Comparison of ENCODE assay signal across 1 cellular context in the genomic region with DNA sequence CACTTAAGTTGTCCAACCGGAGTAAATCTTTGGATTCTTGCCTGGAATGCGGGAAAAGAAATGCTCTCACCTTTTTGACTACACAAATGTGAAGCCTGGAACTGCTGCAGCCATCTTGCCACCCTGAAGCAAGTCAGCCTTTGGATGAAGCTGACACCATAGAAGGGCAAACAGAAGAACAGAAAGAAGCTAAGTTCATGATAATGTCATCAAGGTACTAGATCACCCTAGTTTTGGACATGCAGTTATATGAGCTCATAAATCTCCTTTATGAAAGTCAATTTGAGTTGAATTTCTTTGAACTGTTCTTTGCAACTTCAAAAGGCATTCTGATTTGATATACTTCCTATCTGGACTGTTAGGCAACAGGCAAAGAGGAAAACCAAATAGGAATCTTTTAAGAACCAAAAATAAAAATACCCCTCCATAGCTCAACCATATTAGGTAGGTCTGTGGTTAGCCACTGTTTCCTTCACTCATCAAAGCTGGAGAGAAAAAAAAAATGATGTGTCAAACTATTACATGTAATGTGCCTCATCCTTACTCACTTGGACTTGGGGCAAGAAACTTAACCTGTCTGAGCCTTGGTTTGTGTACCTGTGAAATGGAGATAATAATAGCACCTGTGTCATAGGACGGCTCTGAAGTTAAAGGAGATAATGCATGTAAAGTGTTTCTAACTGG.
TF ChIP-seq lines count a peak whose summit lies in the region.

No MANE protein-coding gene starts in this region.

TF ChIP-seq in SK-N-SH, 30 proteins besides CTCF, POLR2A, EP300 and RAD21:
- no peak for TF ChIP-seq CHD2 (IDR thresholded peaks at IDR 0.05; ENCODE audit: low read length, partially characterized antibody)
- TF ChIP-seq, protein P1, sequence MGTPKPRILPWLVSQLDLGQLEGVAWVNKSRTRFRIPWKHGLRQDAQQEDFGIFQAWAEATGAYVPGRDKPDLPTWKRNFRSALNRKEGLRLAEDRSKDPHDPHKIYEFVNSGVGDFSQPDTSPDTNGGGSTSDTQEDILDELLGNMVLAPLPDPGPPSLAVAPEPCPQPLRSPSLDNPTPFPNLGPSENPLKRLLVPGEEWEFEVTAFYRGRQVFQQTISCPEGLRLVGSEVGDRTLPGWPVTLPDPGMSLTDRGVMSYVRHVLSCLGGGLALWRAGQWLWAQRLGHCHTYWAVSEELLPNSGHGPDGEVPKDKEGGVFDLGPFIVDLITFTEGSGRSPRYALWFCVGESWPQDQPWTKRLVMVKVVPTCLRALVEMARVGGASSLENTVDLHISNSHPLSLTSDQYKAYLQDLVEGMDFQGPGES (IDR thresholded peaks at IDR 0.05; ENCODE audit: low read depth, low read length) = no peak
- no peak for TF ChIP-seq YY1 (IDR thresholded peaks at IDR 0.05; ENCODE audit: low read depth)
- TF ChIP-seq, protein P2, sequence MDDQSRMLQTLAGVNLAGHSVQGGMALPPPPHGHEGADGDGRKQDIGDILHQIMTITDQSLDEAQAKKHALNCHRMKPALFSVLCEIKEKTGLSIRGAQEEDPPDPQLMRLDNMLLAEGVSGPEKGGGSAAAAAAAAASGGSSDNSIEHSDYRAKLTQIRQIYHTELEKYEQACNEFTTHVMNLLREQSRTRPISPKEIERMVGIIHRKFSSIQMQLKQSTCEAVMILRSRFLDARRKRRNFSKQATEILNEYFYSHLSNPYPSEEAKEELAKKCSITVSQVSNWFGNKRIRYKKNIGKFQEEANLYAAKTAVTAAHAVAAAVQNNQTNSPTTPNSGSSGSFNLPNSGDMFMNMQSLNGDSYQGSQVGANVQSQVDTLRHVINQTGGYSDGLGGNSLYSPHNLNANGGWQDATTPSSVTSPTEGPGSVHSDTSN (IDR thresholded peaks at IDR 0.05) = no peak
- TF ChIP-seq ELF1 (IDR thresholded peaks at IDR 0.05) = no peak
- TF ChIP-seq RXRA (IDR thresholded peaks at IDR 0.05; ENCODE audit: borderline replicate concordance, low read depth) = no peak
- TF ChIP-seq, protein P3, sequence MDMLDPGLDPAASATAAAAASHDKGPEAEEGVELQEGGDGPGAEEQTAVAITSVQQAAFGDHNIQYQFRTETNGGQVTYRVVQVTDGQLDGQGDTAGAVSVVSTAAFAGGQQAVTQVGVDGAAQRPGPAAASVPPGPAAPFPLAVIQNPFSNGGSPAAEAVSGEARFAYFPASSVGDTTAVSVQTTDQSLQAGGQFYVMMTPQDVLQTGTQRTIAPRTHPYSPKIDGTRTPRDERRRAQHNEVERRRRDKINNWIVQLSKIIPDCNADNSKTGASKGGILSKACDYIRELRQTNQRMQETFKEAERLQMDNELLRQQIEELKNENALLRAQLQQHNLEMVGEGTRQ (IDR thresholded peaks at IDR 0.05; ENCODE audit: borderline replicate concordance, low read depth, low read length) = no peak
- TF ChIP-seq TCF12 (IDR thresholded peaks at IDR 0.05) = no peak
- TF ChIP-seq GABPA (IDR thresholded peaks at IDR 0.05; ENCODE audit: low read depth) = no peak
- no peak for TF ChIP-seq RCOR1 (IDR thresholded peaks at IDR 0.05; ENCODE audit: low read length)
- TF ChIP-seq, protein P4, sequence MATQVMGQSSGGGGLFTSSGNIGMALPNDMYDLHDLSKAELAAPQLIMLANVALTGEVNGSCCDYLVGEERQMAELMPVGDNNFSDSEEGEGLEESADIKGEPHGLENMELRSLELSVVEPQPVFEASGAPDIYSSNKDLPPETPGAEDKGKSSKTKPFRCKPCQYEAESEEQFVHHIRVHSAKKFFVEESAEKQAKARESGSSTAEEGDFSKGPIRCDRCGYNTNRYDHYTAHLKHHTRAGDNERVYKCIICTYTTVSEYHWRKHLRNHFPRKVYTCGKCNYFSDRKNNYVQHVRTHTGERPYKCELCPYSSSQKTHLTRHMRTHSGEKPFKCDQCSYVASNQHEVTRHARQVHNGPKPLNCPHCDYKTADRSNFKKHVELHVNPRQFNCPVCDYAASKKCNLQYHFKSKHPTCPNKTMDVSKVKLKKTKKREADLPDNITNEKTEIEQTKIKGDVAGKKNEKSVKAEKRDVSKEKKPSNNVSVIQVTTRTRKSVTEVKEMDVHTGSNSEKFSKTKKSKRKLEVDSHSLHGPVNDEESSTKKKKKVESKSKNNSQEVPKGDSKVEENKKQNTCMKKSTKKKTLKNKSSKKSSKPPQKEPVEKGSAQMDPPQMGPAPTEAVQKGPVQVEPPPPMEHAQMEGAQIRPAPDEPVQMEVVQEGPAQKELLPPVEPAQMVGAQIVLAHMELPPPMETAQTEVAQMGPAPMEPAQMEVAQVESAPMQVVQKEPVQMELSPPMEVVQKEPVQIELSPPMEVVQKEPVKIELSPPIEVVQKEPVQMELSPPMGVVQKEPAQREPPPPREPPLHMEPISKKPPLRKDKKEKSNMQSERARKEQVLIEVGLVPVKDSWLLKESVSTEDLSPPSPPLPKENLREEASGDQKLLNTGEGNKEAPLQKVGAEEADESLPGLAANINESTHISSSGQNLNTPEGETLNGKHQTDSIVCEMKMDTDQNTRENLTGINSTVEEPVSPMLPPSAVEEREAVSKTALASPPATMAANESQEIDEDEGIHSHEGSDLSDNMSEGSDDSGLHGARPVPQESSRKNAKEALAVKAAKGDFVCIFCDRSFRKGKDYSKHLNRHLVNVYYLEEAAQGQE (IDR thresholded peaks at IDR 0.05; ENCODE audit: low read depth, low read length) = no peak
- TF ChIP-seq SMC3 (IDR thresholded peaks at IDR 0.05; ENCODE audit: low read depth, low read length) = no peak
TF ChIP-seq in SK-N-SH: peak in this region for 0.
